11 cellular contexts compared by ENCODE assay signal in the genomic region with DNA sequence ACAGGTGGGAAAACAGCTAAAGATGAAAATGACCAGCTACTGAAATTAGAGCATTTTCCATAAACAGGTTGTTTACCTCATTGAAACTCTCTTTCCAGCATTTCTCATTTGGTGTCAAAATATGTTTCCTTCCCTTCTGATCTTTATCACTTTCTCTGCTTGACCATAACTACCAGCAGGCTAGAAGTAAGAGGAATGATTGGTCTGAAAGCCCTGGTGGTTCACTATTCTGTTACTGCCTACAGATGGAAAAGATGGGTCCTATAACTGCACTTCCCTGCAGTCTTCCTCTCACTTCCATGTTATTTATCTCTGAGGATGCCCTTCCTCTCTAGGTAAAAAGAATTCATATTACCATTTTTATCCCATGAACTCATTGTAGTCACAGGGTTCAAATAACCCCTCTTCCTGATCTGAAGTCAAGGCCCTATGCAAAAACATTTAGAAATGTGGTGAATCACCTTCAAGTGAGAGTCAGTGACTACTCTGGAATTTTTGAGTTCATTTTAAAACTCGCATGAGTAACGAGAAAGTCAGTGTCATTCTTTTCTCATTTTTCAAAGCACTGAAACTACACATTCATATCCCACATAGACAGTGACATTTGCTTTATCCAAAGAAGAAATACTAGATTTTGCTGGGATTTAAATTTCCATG. TPM values are rescaled to one million over a fixed set of nuclear protein-coding genes. Genes with fewer than 3 reads are reported as not detected.
DNase-seq lines count a peak whose midpoint lies in the region; ATAC-seq, FAIRE-seq and TF ChIP-seq lines count a peak whose summit lies in the region.
"Had no signal": no experiment of that assay in that cellular context is flagged by ENCODE, and none has a peak within 500 bp of the region (broad histone marks: within the 10 kb centered on the region; RNA-seq: fewer than 3 reads in every experiment).

No MANE protein-coding gene starts in this region.

- no peak for TF ChIP-seq CTCF in Calu3 (IDR thresholded peaks at IDR 0.05; ENCODE audit: unreplicated experiment)

- H3K27ac Mint-ChIP-seq in activated naive CD4-positive, alpha-beta T cell treated with anti-CD3 and anti-CD28 coated beads for 36 hours: peak overlapping the region; percentile 30
- H3K27ac Mint-ChIP-seq in Calu3 (ENCODE audit: unreplicated experiment): no peak overlapping the region

- H3K9me3 Mint-ChIP-seq in activated naive CD4-positive, alpha-beta T cell treated with anti-CD3 and anti-CD28 coated beads for 36 hours: peaks cover 4% of the 10 kb centered on the region
- H3K9me3 Mint-ChIP-seq in Calu3 (ENCODE audit: low read depth, unreplicated experiment): no peaks in the 10 kb centered on the region

- intact Hi-C loops in activated naive CD4-positive, alpha-beta T cell treated with anti-CD3 and anti-CD28 coated beads for 36 hours (cut with micrococcal nuclease): loop anchor here (1.0 to 2.0 kb wide), 3 partner anchors 160 to 219 kb away; no protein-coding TSS in a partner anchor
- intact Hi-C loops in Calu3 (cut with micrococcal nuclease; ENCODE audit: unreplicated experiment): no loop called here

- CTCF ChIA-PET in activated naive CD4-positive, alpha-beta T cell treated with anti-CD3 and anti-CD28 coated beads for 36 hours (lab: Charles Lee): no interaction called here
- CTCF ChIA-PET in Calu3 (lab: Charles Lee): no interaction called here

- DNase-seq in activated naive CD4-positive, alpha-beta T cell treated with anti-CD3 and anti-CD28 coated beads for 36 hours: no peak
- no peak for DNase-seq in activated naive CD4-positive, alpha-beta T cell treated with Interleukin-2 at 50 U/mL for 16 hours
- peak; percentile 93 for DNase-seq in amniotic epithelial cell (ENCODE audit: low read depth)
- DNase-seq in hepatic stellate cell (ENCODE audit: low spot score): peak; percentile 34
- peak; percentile 26 for DNase-seq in urothelium cell line (ENCODE audit: low spot score)
- DNase-seq in Calu3: no peak
- DNase-seq: NCI-H1092; stimulated activated CD4-positive, alpha-beta T cell treated with anti-CD3 and anti-CD28 coated beads, Interleukin-4, amount 100 ng/mL, for 1 hour; upper lobe of left lung had no signal

- peaks cover 17% of the 10 kb centered on the region for H3K4me1 Mint-ChIP-seq in activated naive CD4-positive, alpha-beta T cell treated with anti-CD3 and anti-CD28 coated beads for 36 hours (ENCODE audit: low read depth)
- peaks cover 33% of the 10 kb centered on the region for H3K4me1 Mint-ChIP-seq in Calu3 (ENCODE audit: low read depth, unreplicated experiment)

- BruUV-seq in Calu3 (replicated peaks; lab: Mats Ljungman, UMichigan): no TSS peak

- ATAC-seq in GM18909 (IDR thresholded peaks at IDR 0.05; ENCODE audit: poor library complexity, unreplicated experiment) (no peak), GM21423 (IDR thresholded peaks at IDR 0.05; ENCODE audit: unreplicated experiment) (no peak)

- no peak overlapping the region for H3K4me3 Mint-ChIP-seq in activated naive CD4-positive, alpha-beta T cell treated with anti-CD3 and anti-CD28 coated beads for 36 hours
- H3K4me3 Mint-ChIP-seq in Calu3 (ENCODE audit: low read depth, unreplicated experiment): no peak overlapping the region

- peaks cover 26% of the 10 kb centered on the region for H3K27me3 Mint-ChIP-seq in activated naive CD4-positive, alpha-beta T cell treated with anti-CD3 and anti-CD28 coated beads for 36 hours (ENCODE audit: low read depth)
- no peaks in the 10 kb centered on the region for H3K27me3 Mint-ChIP-seq in Calu3 (ENCODE audit: unreplicated experiment)

- peaks cover 1% of the 10 kb centered on the region for H3K36me3 Mint-ChIP-seq in activated naive CD4-positive, alpha-beta T cell treated with anti-CD3 and anti-CD28 coated beads for 36 hours (ENCODE audit: low read depth)
- H3K36me3 Mint-ChIP-seq in Calu3 (ENCODE audit: insufficient read depth, unreplicated experiment): no peaks in the 10 kb centered on the region

- FAIRE-seq in urothelium cell line (lab: Jason Lieb, UNC): no peak

RNA-seq across cellular contexts. Expression of gene ZNF474, which starts 51.6 kb away (rescaled TPM):
- not detected for total RNA-seq in activated naive CD4-positive, alpha-beta T cell treated with anti-CD3 and anti-CD28 coated beads for 36 hours
- total RNA-seq in Calu3 (2022): 0.29 and 0.73 TPM in 2 replicates

Comparison
In these comparisons a context has a peak if more than half of its experiments do, and no peak if none do; other contexts are left out.
1. DNase-seq: peak in amniotic epithelial cell (single experiment), hepatic stellate cell (single experiment) and urothelium cell line (single experiment); none in activated naive CD4-positive, alpha-beta T cell treated with anti-CD3 and anti-CD28 coated beads for 36 hours (single experiment), activated naive CD4-positive, alpha-beta T cell treated with Interleukin-2 at 50 U/mL for 16 hours (single experiment) and Calu3 (single experiment).